Comparison of ENCODE assay signal across 8 cellular contexts in genomic region chr7:2523941-2524807, GRCh38. TPM values are rescaled to one million over a fixed set of nuclear protein-coding genes. Genes with fewer than 3 reads are reported as not detected.
DNase-seq lines count a peak whose midpoint lies in the region; ATAC-seq and TF ChIP-seq lines count a peak whose summit lies in the region.

No MANE protein-coding gene starts in this region.

- WGBS in aorta, 2 donors = 57 to 67% methylated on average over 47 to 51 of the region's 51 CpGs

- H3K4me1 ChIP-seq in HUES48 (ENCODE audit: control insufficient read depth, insufficient read depth, low read length) (peaks cover 63% of the 10 kb centered on the region), aorta (ENCODE audit: control insufficient read depth in 1 of 2, insufficient read depth in 2 of 2, low read length in 2 of 2) (no peaks in the 10 kb centered on the region)

- peak overlapping the region; percentile 84 for H3K27ac ChIP-seq in 22Rv1
- H3K27ac ChIP-seq in HUES48 (ENCODE audit: low read depth, low read length) = peak overlapping the region; percentile 93
- H3K27ac ChIP-seq in aorta (ENCODE audit: low read depth in 1 of 2, low read length in 2 of 2) = no peak overlapping the region

- H3K4me3 ChIP-seq in HUES48 (ENCODE audit: low read depth, low read length) = peak overlapping the region; percentile 42; the same call in 1 of the 2 replicates
- peak overlapping the region; percentile 22 for H3K4me3 ChIP-seq in epithelial cell of proximal tubule (ENCODE audit: low read depth, low read length)
- no peak overlapping the region for H3K4me3 ChIP-seq in aorta (ENCODE audit: low read length in 2 of 2)

- peaks cover 33% of the 10 kb centered on the region for H3K36me3 ChIP-seq in HUES48 (ENCODE audit: control insufficient read depth, insufficient read depth, low read length)
- no peaks in the 10 kb centered on the region for H3K36me3 ChIP-seq in aorta (ENCODE audit: control insufficient read depth in 1 of 2, insufficient read depth in 2 of 2, low read length in 1 of 2)

- H3K9ac ChIP-seq in HUES48 (ENCODE audit: low read depth, low read length) = peak overlapping the region; percentile 67; the same call in 1 of the 2 replicates

- intact Hi-C loops in aorta (cut with DNase I) = no loop called here

- H3K9me3 ChIP-seq in HUES48 (ENCODE audit: control insufficient read depth, insufficient read depth, low read length) (no peaks in the 10 kb centered on the region), aorta (ENCODE audit: control insufficient read depth, low read length) (no peaks in the 10 kb centered on the region)

- peaks cover 15% of the 10 kb centered on the region for H3K27me3 ChIP-seq in HUES48 (ENCODE audit: control insufficient read depth, insufficient read depth, low read length)
- peaks cover 0 to 1% of the 10 kb centered on the region in 2 donors for H3K27me3 ChIP-seq in aorta (ENCODE audit: control insufficient read depth in 1 of 2, insufficient read depth in 2 of 2, low read length in 1 of 2)

- ATAC-seq in aorta (ENCODE audit: low FRiP score) (peak; percentile 6), GM19328 (IDR thresholded peaks at IDR 0.05; ENCODE audit: unreplicated experiment) (no peak)

- DNase-seq in SHP77 treated with DMSO at 0.1 percent for 48 hours (lab: John Stamatoyannopoulos, UW) = peak; percentile 95
- DNase-seq in epithelial cell of proximal tubule (ENCODE audit: low read depth) = no peak
- peak; percentile 71 for DNase-seq in middle frontal gyrus (ENCODE audit: extremely low spot score, low spot score)
- peak; percentile 81 to 90 for DNase-seq in aorta
- no peak for DNase-seq in NK-92 (lab: John Stamatoyannopoulos, UW; ENCODE audit: unreplicated experiment)

- TF ChIP-seq CTCF in 22Rv1 (IDR thresholded peaks at IDR 0.05) (no peak), epithelial cell of proximal tubule (conservative IDR thresholded peaks at IDR 0.05; ENCODE audit: low read depth, low read length) (no peak)

RNA-seq across cellular contexts. Expression of gene LFNG, which starts 4.6 kb away (rescaled TPM):
- total RNA-seq in epithelial cell of proximal tubule (32.1 and 37.0 TPM in 2 replicates), aorta (10 to 100 TPM; 14.0 to 30.6 TPM)
- polyA plus RNA-seq in aorta = 1 to 10 TPM; 2.3 to 5.8 TPM

RNA-seq across cellular contexts. Expression of gene BRAT1, which starts 31.1 kb away (rescaled TPM):
- 53.0 and 68.9 TPM in 2 replicates for total RNA-seq in epithelial cell of proximal tubule
- total RNA-seq in aorta = 10 to 100 TPM; 14.8 to 24.3 TPM
- 10 to 100 TPM; 11.8 to 63.9 TPM for polyA plus RNA-seq in aorta

RNA-seq across cellular contexts. Expression of gene IQCE, which starts 34.6 kb away (rescaled TPM):
- total RNA-seq in epithelial cell of proximal tubule (8.7 and 25.0 TPM in 2 replicates), aorta (10 to 100 TPM; 12.0 to 18.2 TPM)
- polyA plus RNA-seq in aorta = 10 to 100 TPM in 1 of 2 donors, 1 to 10 TPM in 1; 6.1 to 10.5 TPM

RNA-seq across cellular contexts. Expression of gene GRIFIN, which starts 48.0 kb away (rescaled TPM):
- total RNA-seq in epithelial cell of proximal tubule (not detected in 2 replicates), aorta (not detected)
- polyA plus RNA-seq in aorta = not detected

Comparison
In these comparisons a context has a peak if more than half of its experiments do, and no peak if none do; other contexts are left out.
1. H3K27ac ChIP-seq: peak in 22Rv1 (single experiment) and HUES48 (single experiment); none in aorta (0 of 2).
2. H3K4me3 ChIP-seq: peak in HUES48 (single experiment) and epithelial cell of proximal tubule (single experiment); none in aorta (0 of 2).
3. DNase-seq: peak in SHP77 treated with DMSO at 0.1 percent for 48 hours (single experiment), middle frontal gyrus (single experiment) and aorta (2 of 2); none in epithelial cell of proximal tubule (single experiment) and NK-92 (single experiment).